ENCODE assay signal across 23 cellular contexts in the genomic region with DNA sequence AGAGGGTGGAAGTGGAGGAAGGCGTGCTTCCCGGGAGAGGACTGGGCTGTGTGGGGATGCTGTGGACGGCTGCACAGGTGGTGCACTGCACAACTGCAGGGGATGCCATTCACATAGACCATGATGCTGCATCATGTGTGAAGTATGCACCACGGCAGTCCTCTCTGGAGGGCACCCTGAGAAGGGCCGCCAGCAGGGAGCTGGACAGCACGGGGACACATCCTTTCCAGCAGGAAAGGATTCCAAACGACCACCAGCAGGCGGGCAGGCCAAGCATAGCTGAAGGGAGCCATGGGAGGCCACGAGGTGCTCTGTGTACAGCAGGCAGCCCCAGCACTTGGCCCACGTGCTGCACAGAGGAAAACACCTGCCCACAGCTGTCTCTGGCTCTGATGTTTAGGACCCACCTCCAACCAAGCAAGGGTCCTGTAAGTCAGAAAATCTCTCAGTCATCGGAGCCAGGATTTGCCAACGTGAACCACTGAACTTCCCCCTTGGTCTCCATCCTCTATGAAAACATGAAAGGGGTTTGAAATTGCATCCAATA. TPM values are rescaled to one million over a fixed set of nuclear protein-coding genes. Genes with fewer than 3 reads are reported as not detected.
"Had no signal": no experiment of that assay in that cellular context is flagged by ENCODE, and none has a peak within 500 bp of the region (broad histone marks: within the 10 kb centered on the region; RNA-seq: fewer than 3 reads in every experiment).

No MANE protein-coding gene starts in this region.

- H3K27me3 Mint-ChIP-seq: activated naive CD4-positive, alpha-beta T cell treated with anti-CD3 and anti-CD28 coated beads, Interleukin-2, amount 50 U/mL, for 24 hours; effector memory CD8-positive, alpha-beta T cell; memory B cell had no signal

- H3K4me3 ChIP-seq: gastroesophageal sphincter, right lobe of liver, smooth muscle cell, upper lobe of right lung had no signal

- DNase-seq: activated CD4-positive, alpha-beta memory T cell treated with anti-CD3 and anti-CD28 coated beads, Interleukin-2, amount 10 ng/mL, durations not matched to agents 7 days and 5 days; activated CD4-positive, alpha-beta T cell treated with anti-CD3 and anti-CD28 coated beads for 48 hours; activated effector memory CD4-positive, alpha-beta T cell treated with Interleukin-2 at 50 U/mL for 16 hours; activated T-cell treated with anti-CD3 and anti-CD28 coated beads, Interleukin-2, amount 50 U/mL, for 72 hours; anterior cingulate cortex; central memory CD4-positive, alpha-beta T cell; effector memory CD8-positive, alpha-beta T cell; head of caudate nucleus; hypothalamus; occipital lobe; right lobe of liver; stimulated activated CD4-positive, alpha-beta T cell treated with anti-CD3 and anti-CD28 coated beads, Interleukin-2, amount 100 ng/mL, for 48 hours; stimulated activated naive CD8-positive, alpha-beta T cell treated with anti-CD3 and anti-CD28 coated beads, Interleukin-15, Interleukin-2, amounts not matched to agents 100 U/mL and 50 U/mL, for 24 hours; upper lobe of right lung had no signal

- ATAC-seq: activated T-cell treated with anti-CD3 and anti-CD28 coated beads, Interleukin-2, amount 50 U/mL, for 72 hours; effector memory CD8-positive, alpha-beta T cell; gastroesophageal sphincter; stimulated activated naive CD8-positive, alpha-beta T cell treated with anti-CD3 and anti-CD28 coated beads, Interleukin-15, Interleukin-2, amounts not matched to agents 100 U/mL and 50 U/mL, for 24 hours; upper lobe of right lung had no signal

- H3K9me3 Mint-ChIP-seq: activated CD4-positive, alpha-beta memory T cell treated with anti-CD3 and anti-CD28 coated beads, Interleukin-2, amount 10 ng/mL, durations not matched to agents 7 days and 5 days; activated naive CD4-positive, alpha-beta T cell treated with anti-CD3 and anti-CD28 coated beads, Interleukin-2, amount 50 U/mL, for 24 hours; activated T-cell treated with anti-CD3 and anti-CD28 coated beads, Interleukin-2, amount 50 U/mL, for 72 hours; effector memory CD8-positive, alpha-beta T cell; memory B cell; nephron had no signal

- H3K27ac Mint-ChIP-seq: activated CD4-positive, alpha-beta memory T cell treated with anti-CD3 and anti-CD28 coated beads, Interleukin-2, amount 10 ng/mL, durations not matched to agents 7 days and 5 days; activated naive CD4-positive, alpha-beta T cell treated with anti-CD3 and anti-CD28 coated beads, Interleukin-2, amount 50 U/mL, for 24 hours; activated T-cell treated with anti-CD3 and anti-CD28 coated beads, Interleukin-2, amount 50 U/mL, for 72 hours; brain; effector memory CD8-positive, alpha-beta T cell; nephron had no signal

- H3K36me3 ChIP-seq: gastroesophageal sphincter, right lobe of liver, upper lobe of right lung had no signal

- H3K4me3 Mint-ChIP-seq: activated CD4-positive, alpha-beta memory T cell treated with anti-CD3 and anti-CD28 coated beads, Interleukin-2, amount 10 ng/mL, durations not matched to agents 7 days and 5 days; activated naive CD4-positive, alpha-beta T cell treated with anti-CD3 and anti-CD28 coated beads, Interleukin-2, amount 50 U/mL, for 24 hours; activated T-cell treated with anti-CD3 and anti-CD28 coated beads, Interleukin-2, amount 50 U/mL, for 72 hours; brain; effector memory CD8-positive, alpha-beta T cell; memory B cell; nephron had no signal

- H3K4me1 Mint-ChIP-seq: activated CD4-positive, alpha-beta memory T cell treated with anti-CD3 and anti-CD28 coated beads, Interleukin-2, amount 10 ng/mL, durations not matched to agents 7 days and 5 days; nephron had no signal

- H3K4me2 ChIP-seq: smooth muscle cell had no signal

- H3K4me1 ChIP-seq: gastroesophageal sphincter, right lobe of liver had no signal

- H3K27me3 ChIP-seq: gastroesophageal sphincter, right lobe of liver, upper lobe of right lung had no signal

- FAIRE-seq: colon, islet of Langerhans had no signal

- H3K27ac ChIP-seq: gastroesophageal sphincter, right lobe of liver, upper lobe of right lung had no signal

- H3K9me3 ChIP-seq: gastroesophageal sphincter, right lobe of liver, upper lobe of right lung had no signal

- H3K36me3 Mint-ChIP-seq: activated naive CD4-positive, alpha-beta T cell treated with anti-CD3 and anti-CD28 coated beads, Interleukin-2, amount 50 U/mL, for 24 hours; memory B cell had no signal

RNA-seq across cellular contexts. Expression of gene FSCN2, which starts 25.6 kb away (rescaled TPM):
- polyA plus RNA-seq: liver had no signal
